ENCODE assay signal across 8 cellular contexts in genomic region chr20:41879151-41879550, GRCh38.
"Had no signal": no experiment of that assay in that cellular context is flagged by ENCODE, and none has a peak within 500 bp of the region (broad histone marks: within the 10 kb centered on the region; RNA-seq: fewer than 3 reads in every experiment).

No MANE protein-coding gene starts in this region.

- H3K9ac ChIP-seq: GM23248 had no signal

- H3K4me1 ChIP-seq: HAP-1 had no signal

- H3K27ac ChIP-seq: GM23248 had no signal

- H3K9me3 ChIP-seq: HAP-1 had no signal

- H3K27ac Mint-ChIP-seq: HFFc6, IgD-negative memory B cell had no signal

- ATAC-seq: HCT116, HepG2 had no signal

- H3K36me3 Mint-ChIP-seq: IgD-negative memory B cell had no signal

- DNase-seq: GM23248, GOT3, H7, HFFc6 had no signal

- H2AFZ ChIP-seq: GM23248 had no signal

- H3K36me3 ChIP-seq: HAP-1 had no signal

- H3K4me3 Mint-ChIP-seq: HFFc6, IgD-negative memory B cell had no signal

- H3K4me3 ChIP-seq: GM23248, HAP-1 had no signal
